ENCODE assay signal across 8 cellular contexts in genomic region chr3:133413166-133414020, GRCh38. TPM values are rescaled to one million over a fixed set of nuclear protein-coding genes. Genes with fewer than 3 reads are reported as not detected.
A peak's percentile ranks its signal among the peaks of the same experiment; 100 is the strongest.
DNase-seq lines count a peak whose midpoint lies in the region; ATAC-seq and TF ChIP-seq lines count a peak whose summit lies in the region.
"Had no signal": no experiment of that assay in that cellular context is flagged by ENCODE, and none has a peak within 500 bp of the region (broad histone marks: within the 10 kb centered on the region; RNA-seq: fewer than 3 reads in every experiment).

No MANE protein-coding gene starts in this region.

- DNase-seq in GM23248 = peak; percentile 66
- no peak for DNase-seq in PC-3
- peak; percentile 50 for DNase-seq in fibroblast of pulmonary artery (ENCODE audit: low read depth)
- DNase-seq in sigmoid colon = no peak
- no peak for DNase-seq in activated naive CD4-positive, alpha-beta T cell treated with anti-CD3 and anti-CD28 coated beads, Interleukin-2, amount 10 ng/mL, durations not matched to agents 7 days and 5 days
- DNase-seq in activated CD4-positive, alpha-beta memory T cell treated with anti-CD3 and anti-CD28 coated beads, Interleukin-2, amount 10 ng/mL, durations not matched to agents 7 days and 5 days = no peak

- no peak overlapping the region for H3K27ac Mint-ChIP-seq in activated naive CD4-positive, alpha-beta T cell treated with anti-CD3 and anti-CD28 coated beads, Interleukin-2, amount 10 ng/mL, durations not matched to agents 7 days and 5 days
- H3K27ac Mint-ChIP-seq in activated CD4-positive, alpha-beta memory T cell treated with anti-CD3 and anti-CD28 coated beads, Interleukin-2, amount 10 ng/mL, durations not matched to agents 7 days and 5 days = no peak overlapping the region

- peaks cover 19% of the 10 kb centered on the region for H3K27me3 Mint-ChIP-seq in activated naive CD4-positive, alpha-beta T cell treated with anti-CD3 and anti-CD28 coated beads, Interleukin-2, amount 10 ng/mL, durations not matched to agents 7 days and 5 days
- H3K27me3 Mint-ChIP-seq in activated CD4-positive, alpha-beta memory T cell treated with anti-CD3 and anti-CD28 coated beads, Interleukin-2, amount 10 ng/mL, durations not matched to agents 7 days and 5 days = peaks cover 13% of the 10 kb centered on the region

- H3K79me2 ChIP-seq in GM23248 (ENCODE audit: insufficient read depth) (no peaks in the 10 kb centered on the region), PC-3 (ENCODE audit: low read length) (no peaks in the 10 kb centered on the region)

- TF ChIP-seq CTCF in PC-3 (conservative IDR thresholded peaks at IDR 0.05; ENCODE audit: low read depth, low read length) (no peak), fibroblast of pulmonary artery (IDR thresholded peaks at IDR 0.05; ENCODE audit: low read length, missing control alignments) (no peak), sigmoid colon (IDR thresholded peaks at IDR 0.05) (no peak)

- H2AFZ ChIP-seq in GM23248 (peak overlapping the region; percentile 87), PC-3 (ENCODE audit: low read length) (no peak overlapping the region)

- no TSS peak for BruUV-seq in PC-3 (replicated peaks; lab: Mats Ljungman, UMichigan)

- in situ Hi-C loops in GM23248 (cut with MboI) = no loop called here

- CTCF ChIA-PET in PC-3 (lab: Charles Lee) = interaction anchor here (0.5 to 0.6 kb wide), 2 partner anchors 10 to 372 kb away, joined by 3 to 4 read pairs; no protein-coding TSS in a partner anchor
- CTCF ChIA-PET in activated naive CD4-positive, alpha-beta T cell treated with anti-CD3 and anti-CD28 coated beads, Interleukin-2, amount 10 ng/mL, durations not matched to agents 7 days and 5 days (lab: Charles Lee) = interaction anchor here (0.6 to 1.2 kb wide), 2 partner anchors 252 to 688 kb away, joined by 3 to 4 read pairs; no protein-coding TSS in a partner anchor
- CTCF ChIA-PET in activated CD4-positive, alpha-beta memory T cell treated with anti-CD3 and anti-CD28 coated beads, Interleukin-2, amount 10 ng/mL, durations not matched to agents 7 days and 5 days (lab: Charles Lee) = interaction anchor here (0.6 to 4.6 kb wide), 4 partner anchors 8 to 372 kb away, joined by 3 to 14 read pairs (median 3); no protein-coding TSS in a partner anchor

- TF ChIP-seq EP300 in sigmoid colon (IDR thresholded peaks at IDR 0.05) = no peak

- H3K9me3 Mint-ChIP-seq in activated naive CD4-positive, alpha-beta T cell treated with anti-CD3 and anti-CD28 coated beads, Interleukin-2, amount 10 ng/mL, durations not matched to agents 7 days and 5 days = no peaks in the 10 kb centered on the region
- H3K9me3 Mint-ChIP-seq in activated CD4-positive, alpha-beta memory T cell treated with anti-CD3 and anti-CD28 coated beads, Interleukin-2, amount 10 ng/mL, durations not matched to agents 7 days and 5 days = no peaks in the 10 kb centered on the region

- intact Hi-C loops in PC-3 (cut with micrococcal nuclease) (no loop called here), sigmoid colon (cut with DNase I) (no loop called here)

- H3K4me1 ChIP-seq in GM23248 (ENCODE audit: insufficient read depth) (peaks cover 20% of the 10 kb centered on the region), PC-3 (ENCODE audit: insufficient read depth, low read length) (no peaks in the 10 kb centered on the region), sigmoid colon (peaks cover 0 to 17% (median 7%) of the 10 kb centered on the region in 4 donors)

- no peaks in the 10 kb centered on the region for H4K20me1 ChIP-seq in GM23248 (ENCODE audit: insufficient read depth)
- H4K20me1 ChIP-seq in PC-3 (ENCODE audit: low read length) = no peaks in the 10 kb centered on the region

- no peaks in the 10 kb centered on the region for H3K36me3 ChIP-seq in GM23248 (ENCODE audit: low read depth)
- no peaks in the 10 kb centered on the region for H3K36me3 ChIP-seq in PC-3 (ENCODE audit: low read depth, low read length)
- H3K36me3 ChIP-seq in sigmoid colon = no peaks in the 10 kb centered on the region

- peak overlapping the region; percentile 79 for H3K4me2 ChIP-seq in GM23248 (ENCODE audit: unreplicated experiment)
- no peak overlapping the region for H3K4me2 ChIP-seq in PC-3 (ENCODE audit: low read length)

- no peaks in the 10 kb centered on the region for H3K9me3 ChIP-seq in GM23248 (ENCODE audit: low read depth)
- no peaks in the 10 kb centered on the region for H3K9me3 ChIP-seq in PC-3 (ENCODE audit: low read length)
- no peaks in the 10 kb centered on the region for H3K9me3 ChIP-seq in sigmoid colon

- peaks cover 15% of the 10 kb centered on the region; the same call in 1 of the 2 replicates for H3F3A ChIP-seq in GM23248 (ENCODE audit: insufficient read depth)
- no peaks in the 10 kb centered on the region for H3F3A ChIP-seq in PC-3 (ENCODE audit: low read length, unreplicated experiment)

- H3K9ac ChIP-seq in GM23248 (peak overlapping the region; percentile 69), PC-3 (ENCODE audit: low read length) (no peak overlapping the region)

- H3K27ac ChIP-seq in GM23248 (peak overlapping the region; percentile 50), PC-3 (ENCODE audit: low read length) (no peak overlapping the region), sigmoid colon (peak overlapping the region in 3 of 4 donors; percentile 27 to 72 (median 55))

- WGBS in GM23248 (ENCODE audit: low coverage in 1 of 2, low lambda C conversion rate in 2 of 2, missing lambda C conversion rate in 2 of 2), 2 experiments = 10 to 12% methylated on average over 14 to 17 of the region's 17 CpGs
- 5 to 26% methylated on average over 17 of the region's 17 CpGs for WGBS in sigmoid colon, 2 donors

- peak overlapping the region; percentile 56 for H3K4me3 ChIP-seq in GM23248
- no peak overlapping the region for H3K4me3 ChIP-seq in PC-3 (ENCODE audit: low read length)
- no peak overlapping the region for H3K4me3 ChIP-seq in fibroblast of pulmonary artery (replicated peaks; ENCODE audit: low read depth, low read length)
- H3K4me3 ChIP-seq in sigmoid colon = peak overlapping the region in 3 of 4 donors; percentile 4 to 30 (median 26)

- POLR2A ChIA-PET in PC-3 (lab: Charles Lee; ENCODE audit: unreplicated experiment) = no interaction called here
- POLR2A ChIA-PET in activated CD4-positive, alpha-beta memory T cell treated with anti-CD3 and anti-CD28 coated beads, Interleukin-2, amount 10 ng/mL, durations not matched to agents 7 days and 5 days (lab: Charles Lee) = interaction anchor here (1.0 kb wide), 1 partner anchor 160 kb away, joined by 3 read pairs; the partner anchor contains the start of gene CDV3

- no peaks in the 10 kb centered on the region for H3K27me3 ChIP-seq in GM23248 (replicated peaks; ENCODE audit: insufficient read depth)
- peaks cover 37% of the 10 kb centered on the region for H3K27me3 ChIP-seq in PC-3 (ENCODE audit: low read length)
- no peaks in the 10 kb centered on the region for H3K27me3 ChIP-seq in sigmoid colon

- no peaks in the 10 kb centered on the region for H3K9me2 ChIP-seq in GM23248 (ENCODE audit: insufficient read depth)
- no peaks in the 10 kb centered on the region for H3K9me2 ChIP-seq in PC-3 (replicated peaks; ENCODE audit: low read length)

- H3K4me1 Mint-ChIP-seq in activated naive CD4-positive, alpha-beta T cell treated with anti-CD3 and anti-CD28 coated beads, Interleukin-2, amount 10 ng/mL, durations not matched to agents 7 days and 5 days = no peaks in the 10 kb centered on the region
- H3K4me1 Mint-ChIP-seq in activated CD4-positive, alpha-beta memory T cell treated with anti-CD3 and anti-CD28 coated beads, Interleukin-2, amount 10 ng/mL, durations not matched to agents 7 days and 5 days = no peaks in the 10 kb centered on the region

- no peaks in the 10 kb centered on the region for H3K36me3 Mint-ChIP-seq in activated naive CD4-positive, alpha-beta T cell treated with anti-CD3 and anti-CD28 coated beads, Interleukin-2, amount 10 ng/mL, durations not matched to agents 7 days and 5 days
- H3K36me3 Mint-ChIP-seq in activated CD4-positive, alpha-beta memory T cell treated with anti-CD3 and anti-CD28 coated beads, Interleukin-2, amount 10 ng/mL, durations not matched to agents 7 days and 5 days (ENCODE audit: low read depth) = no peaks in the 10 kb centered on the region

- no peak overlapping the region for H3K4me3 Mint-ChIP-seq in activated naive CD4-positive, alpha-beta T cell treated with anti-CD3 and anti-CD28 coated beads, Interleukin-2, amount 10 ng/mL, durations not matched to agents 7 days and 5 days
- no peak overlapping the region for H3K4me3 Mint-ChIP-seq in activated CD4-positive, alpha-beta memory T cell treated with anti-CD3 and anti-CD28 coated beads, Interleukin-2, amount 10 ng/mL, durations not matched to agents 7 days and 5 days

- ATAC-seq in PC-3 (peak; percentile 74), GM21360 (IDR thresholded peaks at IDR 0.05; ENCODE audit: unreplicated experiment) (no peak)

- TF ChIP-seq POLR2A in sigmoid colon (IDR thresholded peaks at IDR 0.05) = no peak

RNA-seq across cellular contexts. Expression of gene BFSP2, which starts 13.5 kb away (rescaled TPM):
- not detected in 2 replicates for total RNA-seq in GM23248 (2014; rRNA removed; shearing (Covaris generic))
- polyA plus RNA-seq in GM23248 (2016; fragmentation: Nextera tagmentation; extraction: Ambion mirVana) = not detected in 2 replicates
- total RNA-seq in PC-3 (2014; rRNA removed) = not detected in 2 replicates
- total RNA-seq in sigmoid colon = not detected
- polyA plus RNA-seq in sigmoid colon = 1 to 10 TPM in 1 of 3 donors, not detected in 2; 2.5 TPM
- 1 to 10 TPM in 1 of 2 experiments, under 1 TPM in 1; 0.55 to 1.0 TPM for total RNA-seq in activated CD4-positive, alpha-beta memory T cell treated with anti-CD3 and anti-CD28 coated beads, Interleukin-2, amount 10 ng/mL, durations not matched to agents 7 days and 5 days
- total RNA-seq: epithelial cell of proximal tubule had no signal

Comparison
In these comparisons a context has a peak if more than half of its experiments do, and no peak if none do; other contexts are left out.
1. DNase-seq: peak in GM23248 (single experiment) and fibroblast of pulmonary artery (single experiment); none in PC-3 (single experiment), sigmoid colon (single experiment), activated naive CD4-positive, alpha-beta T cell treated with anti-CD3 and anti-CD28 coated beads, Interleukin-2, amount 10 ng/mL, durations not matched to agents 7 days and 5 days (single experiment) and activated CD4-positive, alpha-beta memory T cell treated with anti-CD3 and anti-CD28 coated beads, Interleukin-2, amount 10 ng/mL, durations not matched to agents 7 days and 5 days (single experiment).
2. H3K4me3 ChIP-seq: peak in GM23248 (single experiment) and sigmoid colon (3 of 4); none in PC-3 (single experiment) and fibroblast of pulmonary artery (single experiment).